8 cellular contexts compared by ENCODE assay signal in genomic region chr4:112266823-112267222, GRCh38. TPM values are rescaled to one million over a fixed set of nuclear protein-coding genes. Genes with fewer than 3 reads are reported as not detected.
DNase-seq lines count a peak whose midpoint lies in the region; ATAC-seq and TF ChIP-seq lines count a peak whose summit lies in the region.

No MANE protein-coding gene starts in this region.

- H3K27me3 Mint-ChIP-seq in effector memory CD8-positive, alpha-beta T cell: no peaks in the 10 kb centered on the region
- no peaks in the 10 kb centered on the region for H3K27me3 Mint-ChIP-seq in progenitor cell of endocrine pancreas

- TF ChIP-seq CTCF in GM10266 (IDR thresholded peaks at IDR 0.05; ENCODE audit: control insufficient read depth, insufficient read depth, low read depth, missing control alignments): peak; percentile 34
- TF ChIP-seq CTCF in progenitor cell of endocrine pancreas (IDR thresholded peaks at IDR 0.05; ENCODE audit: unreplicated experiment): peak; percentile 50

- DNase-seq in GM10266 (ENCODE audit: extremely low spot score) (no peak), NCI-H69 (lab: John Stamatoyannopoulos, UW) (peak; percentile 10), progenitor cell of endocrine pancreas (ENCODE audit: low spot score, unreplicated experiment) (no peak), NCI-H1930 (lab: John Stamatoyannopoulos, UW) (no peak), kidney tubule cell (ENCODE audit: low spot score) (no peak), HK-2 (ENCODE audit: unreplicated experiment) (no peak)
- no peak for DNase-seq in effector memory CD8-positive, alpha-beta T cell

- no peak overlapping the region for H3K4me3 Mint-ChIP-seq in effector memory CD8-positive, alpha-beta T cell
- H3K4me3 Mint-ChIP-seq in progenitor cell of endocrine pancreas (ENCODE audit: low read depth): no peak overlapping the region

- peaks cover 4% of the 10 kb centered on the region for H3K36me3 Mint-ChIP-seq in effector memory CD8-positive, alpha-beta T cell (ENCODE audit: insufficient read depth)
- peaks cover 10% of the 10 kb centered on the region for H3K36me3 Mint-ChIP-seq in progenitor cell of endocrine pancreas (ENCODE audit: insufficient read depth)

- H3K9me3 Mint-ChIP-seq in effector memory CD8-positive, alpha-beta T cell: no peaks in the 10 kb centered on the region
- H3K9me3 Mint-ChIP-seq in progenitor cell of endocrine pancreas (ENCODE audit: low read depth): peaks cover 7% of the 10 kb centered on the region

- H3K4me1 Mint-ChIP-seq in effector memory CD8-positive, alpha-beta T cell (ENCODE audit: low read depth in 2 of 2): peaks cover 0 to 9% of the 10 kb centered on the region in 2 donors
- no peaks in the 10 kb centered on the region for H3K4me1 Mint-ChIP-seq in progenitor cell of endocrine pancreas (ENCODE audit: low read depth)

- peak; percentile 58 for ATAC-seq in effector memory CD8-positive, alpha-beta T cell (replicated peaks)
- ATAC-seq in activated CD4-positive, CD25-positive, alpha-beta regulatory T cell treated with anti-CD3 and anti-CD28 coated beads, Interleukin-2, amount 50 U/mL, for 24 hours: no peak

- H3K27ac Mint-ChIP-seq in effector memory CD8-positive, alpha-beta T cell: no peak overlapping the region
- no peak overlapping the region for H3K27ac Mint-ChIP-seq in progenitor cell of endocrine pancreas

RNA-seq across cellular contexts. Expression of gene TIFA, which starts 18.9 kb away (rescaled TPM):
- 10.4 TPM in 2 replicates for total RNA-seq in progenitor cell of endocrine pancreas

RNA-seq across cellular contexts. Expression of gene ALPK1, which starts 30.3 kb away (rescaled TPM):
- 1.4 and 1.8 TPM in 2 replicates for total RNA-seq in progenitor cell of endocrine pancreas

RNA-seq across cellular contexts. Expression of gene AP1AR, which starts 35.2 kb away (rescaled TPM):
- 17.0 and 18.6 TPM in 2 replicates for total RNA-seq in progenitor cell of endocrine pancreas
